Comparison of ENCODE assay signal across 14 cellular contexts in genomic region chr17:18408906-18409305, GRCh38. TPM values are rescaled to one million over a fixed set of nuclear protein-coding genes. Genes with fewer than 3 reads are reported as not detected.
DNase-seq lines count a peak whose midpoint lies in the region; FAIRE-seq and TF ChIP-seq lines count a peak whose summit lies in the region.
"Not testable (repeated sequence)": the region's sequence is repeated elsewhere in the genome, so short reads cannot be mapped to it uniquely, and the experiment has no call there.
"Had no signal": no experiment of that assay in that cellular context is flagged by ENCODE, and none has a peak within 500 bp of the region (broad histone marks: within the 10 kb centered on the region; RNA-seq: fewer than 3 reads in every experiment).

No MANE protein-coding gene starts in this region.

- H2AFZ ChIP-seq in ACC112 (ENCODE audit: low read length, unreplicated experiment); astrocyte (ENCODE audit: low read depth, low read length); keratinocyte (ENCODE audit: control insufficient read depth, low read length): not testable (repeated sequence)

- not testable (repeated sequence) for H3K9me3 ChIP-seq in astrocyte (ENCODE audit: insufficient read depth, low read depth, low read length); keratinocyte (ENCODE audit: control insufficient read depth, low read depth, low read length)

- H4K20me1 ChIP-seq in astrocyte (ENCODE audit: insufficient read depth, low read length); keratinocyte (ENCODE audit: control insufficient read depth, extremely low read depth, insufficient read depth, low read length): not testable (repeated sequence)

- FAIRE-seq in astrocyte (lab: Jason Lieb, UNC): not testable (repeated sequence)
- peak; percentile 29 for FAIRE-seq in keratinocyte (lab: Jason Lieb, UNC)

- H3K27me3 Mint-ChIP-seq in astrocyte (ENCODE audit: low read depth, unreplicated experiment); progenitor cell of endocrine pancreas: not testable (repeated sequence)

- not testable (repeated sequence) for TF ChIP-seq CTCF in astrocyte (IDR thresholded peaks at IDR 0.05; ENCODE audit: insufficient read depth, low read depth, low read length); keratinocyte (optimal IDR thresholded peaks at IDR 0.05 in 1 of 3, IDR thresholded peaks at IDR 0.05 in 1 of 3, conservative IDR thresholded peaks at IDR 0.05 in 1 of 3; ENCODE audit: extremely low read depth in 1 of 3, insufficient read depth in 2 of 3, low read length in 3 of 3); progenitor cell of endocrine pancreas (IDR thresholded peaks at IDR 0.05; ENCODE audit: unreplicated experiment)

- not testable (repeated sequence) for H3K9me1 ChIP-seq in keratinocyte (ENCODE audit: control insufficient read depth, extremely low read depth, insufficient read depth, low read length)

- H3K36me3 Mint-ChIP-seq in astrocyte (ENCODE audit: low read depth, unreplicated experiment); progenitor cell of endocrine pancreas (ENCODE audit: insufficient read depth): not testable (repeated sequence)

- not testable (repeated sequence) for H3K79me2 ChIP-seq in ACC112 (ENCODE audit: control insufficient read depth, insufficient read depth, low read length, unreplicated experiment); astrocyte (ENCODE audit: insufficient read depth, low read length); keratinocyte (ENCODE audit: control insufficient read depth, insufficient read depth, low read length)

- H3K4me3 ChIP-seq in ACC112 (ENCODE audit: low read depth, low read length): peak overlapping the region; percentile 53; the same call in 1 of the 2 replicates
- H3K4me3 ChIP-seq in astrocyte (ENCODE audit: insufficient read depth, low read depth, low read length); keratinocyte (ENCODE audit: control insufficient read depth in 2 of 3, extremely low read depth in 1 of 3, insufficient read depth in 2 of 3, low read depth in 1 of 3, low read length in 3 of 3): not testable (repeated sequence)

- not testable (repeated sequence) for H3K27ac ChIP-seq in ACC112 (ENCODE audit: low read depth, low read length); astrocyte (ENCODE audit: low read depth, low read length); keratinocyte (ENCODE audit: control insufficient read depth, insufficient read depth, low read length)

- H3K9me3 Mint-ChIP-seq in astrocyte (ENCODE audit: unreplicated experiment); progenitor cell of endocrine pancreas (ENCODE audit: low read depth): not testable (repeated sequence)

- H3K4me2 ChIP-seq in astrocyte (ENCODE audit: low read length): peak overlapping the region; percentile 35
- not testable (repeated sequence) for H3K4me2 ChIP-seq in keratinocyte (ENCODE audit: control insufficient read depth, extremely low read depth, insufficient read depth, low read depth, low read length)

- not testable (repeated sequence) for H3K4me1 ChIP-seq in ACC112 (ENCODE audit: control insufficient read depth, insufficient read depth, low read length, unreplicated experiment); astrocyte (ENCODE audit: insufficient read depth, low read length); keratinocyte (ENCODE audit: control insufficient read depth, extremely low read depth, insufficient read depth, low read length)

- not testable (repeated sequence) for H3K36me3 ChIP-seq in ACC112 (ENCODE audit: insufficient read depth, low read length); astrocyte (ENCODE audit: insufficient read depth, low read length); keratinocyte (ENCODE audit: control insufficient read depth in 2 of 2, extremely low read depth in 1 of 2, insufficient read depth in 2 of 2, low read length in 2 of 2)

- H3K4me3 Mint-ChIP-seq in astrocyte (ENCODE audit: unreplicated experiment): not testable (repeated sequence)
- H3K4me3 Mint-ChIP-seq in progenitor cell of endocrine pancreas (ENCODE audit: low read depth): peak overlapping the region; percentile 25

- H3K27ac Mint-ChIP-seq in astrocyte (ENCODE audit: unreplicated experiment); progenitor cell of endocrine pancreas: not testable (repeated sequence)

- H3K27me3 ChIP-seq in ACC112 (ENCODE audit: insufficient read depth, low read length); astrocyte (ENCODE audit: insufficient read depth, low read length); keratinocyte (ENCODE audit: control insufficient read depth, extremely low read depth, insufficient read depth, low read length): not testable (repeated sequence)

- H3K4me1 Mint-ChIP-seq in astrocyte (ENCODE audit: low read depth, unreplicated experiment): not testable (repeated sequence)
- H3K4me1 Mint-ChIP-seq in progenitor cell of endocrine pancreas (ENCODE audit: low read depth): peaks cover 14% of the 10 kb centered on the region

- H3K9ac ChIP-seq in astrocyte (ENCODE audit: low read length); keratinocyte (ENCODE audit: control insufficient read depth, extremely low read depth, insufficient read depth, low read length): not testable (repeated sequence)

- DNase-seq in ELR (ENCODE audit: low read depth) (peak; percentile 2), KG1 (lab: John Stamatoyannopoulos, UW) (peak; percentile 0), NCI-H69 (lab: John Stamatoyannopoulos, UW) (peak; percentile 56), SKM-1 (lab: John Stamatoyannopoulos, UW; ENCODE audit: unreplicated experiment) (peak; percentile 8)
- not testable (repeated sequence) for DNase-seq in astrocyte (ENCODE audit: low read depth); keratinocyte (ENCODE audit: low read depth, low spot score); progenitor cell of endocrine pancreas (ENCODE audit: low spot score, unreplicated experiment)

- dilution Hi-C loops in keratinocyte (cut with MboI; ENCODE audit: extremely low pct_ligation_motif_present, low sequenced_read_pairs): not testable (repeated sequence)

RNA-seq across cellular contexts. Expression of gene EVPLL, which starts 31.3 kb away (rescaled TPM):
- total RNA-seq in astrocyte (not detected in 2 replicates), progenitor cell of endocrine pancreas (not detected in 2 replicates)
- polyA plus RNA-seq in keratinocyte: 0.31 to 1.7 TPM in 2 of 3 replicates, not detected in the other
- 0.90 TPM for polyA plus RNA-seq in keratinocyte (2011; ENCODE audit: low read depth)
- 0.06 TPM in 1 of 2 replicates, not detected in the other for polyA plus RNA-seq in keratinocyte (2011; cell fraction: cytosol; rRNA removed)
- 0.27 and 1.00 TPM in 2 replicates for polyA plus RNA-seq in keratinocyte (2011; cell fraction: nucleus; rRNA removed)
- 1.4 TPM in 1 of 2 replicates, not detected in the other for polyA plus RNA-seq in keratinocyte (2012; ENCODE audit: low replicate concordance)
- polyA minus RNA-seq in keratinocyte: not detected in 3 replicates
- not detected for polyA minus RNA-seq in keratinocyte (2011; cell fraction: cytosol; rRNA and poly(A)+ RNA removed)
- not detected in 2 replicates for polyA minus RNA-seq in keratinocyte (2011; cell fraction: nucleus; rRNA and poly(A)+ RNA removed)
- total RNA-seq: activated CD8-positive, alpha-beta memory T cell treated with anti-CD3 and anti-CD28 coated beads for 36 hours; activated T-cell treated with anti-CD3 and anti-CD28 coated beads, Interleukin-2, amount 50 U/mL, for 72 hours; endothelial cell of umbilical vein; fibroblast of villous mesenchyme; skeletal muscle tissue had no signal
- polyA plus RNA-seq: endothelial cell of umbilical vein, IgD-negative memory B cell had no signal

RNA-seq across cellular contexts. Expression of gene SHMT1, which starts 45.6 kb away (rescaled TPM):
- total RNA-seq in astrocyte (5.1 and 6.4 TPM in 2 replicates), progenitor cell of endocrine pancreas (36.1 and 36.6 TPM in 2 replicates)
- polyA plus RNA-seq in keratinocyte: 11.7 to 15.7 TPM (median 14.6 TPM) in 3 replicates
- 2.2 TPM for polyA plus RNA-seq in keratinocyte (2011; ENCODE audit: low read depth)
- 8.4 and 10.4 TPM in 2 replicates for polyA plus RNA-seq in keratinocyte (2011; cell fraction: cytosol; rRNA removed)
- polyA plus RNA-seq in keratinocyte (2011; cell fraction: nucleus; rRNA removed): 11.0 and 14.0 TPM in 2 replicates
- 2.6 and 13.7 TPM in 2 replicates for polyA plus RNA-seq in keratinocyte (2012; ENCODE audit: low replicate concordance)
- polyA minus RNA-seq in keratinocyte: 10.2 to 18.0 TPM (median 14.4 TPM) in 3 replicates
- 13.2 TPM for polyA minus RNA-seq in keratinocyte (2011; cell fraction: cytosol; rRNA and poly(A)+ RNA removed)
- polyA minus RNA-seq in keratinocyte (2011; cell fraction: nucleus; rRNA and poly(A)+ RNA removed): 6.6 and 7.6 TPM in 2 replicates
